20 cellular contexts compared by ENCODE assay signal in genomic region chr1:203526572-203526971, GRCh38. TPM values are rescaled to one million over a fixed set of nuclear protein-coding genes. Genes with fewer than 3 reads are reported as not detected.
DNase-seq lines count a peak whose midpoint lies in the region; ATAC-seq and TF ChIP-seq lines count a peak whose summit lies in the region.
"Had no signal": no experiment of that assay in that cellular context is flagged by ENCODE, and none has a peak within 500 bp of the region (broad histone marks: within the 10 kb centered on the region; RNA-seq: fewer than 3 reads in every experiment).

No MANE protein-coding gene starts in this region.

- H3K9me3 ChIP-seq in hepatocyte (ENCODE audit: low read depth) (no peaks in the 10 kb centered on the region), sigmoid colon (no peaks in the 10 kb centered on the region)
- H3K9me3 ChIP-seq: ovary, Peyer's patch had no signal

- TF ChIP-seq EP300 in sigmoid colon (IDR thresholded peaks at IDR 0.05): no peak

- CTCF ChIA-PET in activated CD8-positive, alpha-beta memory T cell treated with anti-CD3 and anti-CD28 coated beads, Interleukin-2, amount 10 ng/mL, durations not matched to agents 7 days and 5 days (lab: Charles Lee): interaction anchor here (1.2 to 1.4 kb wide), 2 partner anchors 22 to 100 kb away, joined by 3 read pairs; no protein-coding TSS in a partner anchor

- no peak overlapping the region for H2AFZ ChIP-seq in hepatocyte

- TF ChIP-seq CTCF in hepatocyte (IDR thresholded peaks at IDR 0.05; ENCODE audit: poor library complexity) (no peak), sigmoid colon (IDR thresholded peaks at IDR 0.05) (no peak)

- H3K27me3 ChIP-seq in hepatocyte (no peaks in the 10 kb centered on the region), sigmoid colon (no peaks in the 10 kb centered on the region)
- H3K27me3 ChIP-seq: ovary, Peyer's patch had no signal

- no peaks in the 10 kb centered on the region for H3K79me2 ChIP-seq in hepatocyte

- H3K4me3 Mint-ChIP-seq in activated CD8-positive, alpha-beta memory T cell treated with anti-CD3 and anti-CD28 coated beads, Interleukin-2, amount 10 ng/mL, durations not matched to agents 7 days and 5 days: no peak overlapping the region
- H3K4me3 Mint-ChIP-seq: activated CD4-positive, alpha-beta memory T cell treated with anti-CD3 and anti-CD28 coated beads for 36 hours; stimulated activated naive B cell treated with anti-CD40 and anti-IgM and Interleukin-4, amounts not matched to agents 10 μg/mL and 1 μg/mL and 100 μg/mL, for 72 hours had no signal

- no peak for TF ChIP-seq POLR2A in sigmoid colon (IDR thresholded peaks at IDR 0.05)

- no peak overlapping the region for H3K27ac Mint-ChIP-seq in activated CD8-positive, alpha-beta memory T cell treated with anti-CD3 and anti-CD28 coated beads, Interleukin-2, amount 10 ng/mL, durations not matched to agents 7 days and 5 days
- H3K27ac Mint-ChIP-seq: activated CD4-positive, alpha-beta memory T cell treated with anti-CD3 and anti-CD28 coated beads for 36 hours; stimulated activated naive B cell treated with anti-CD40 and anti-IgM and Interleukin-4, amounts not matched to agents 10 μg/mL and 1 μg/mL and 100 μg/mL, for 72 hours had no signal

- no peaks in the 10 kb centered on the region for H3K27me3 Mint-ChIP-seq in activated CD8-positive, alpha-beta memory T cell treated with anti-CD3 and anti-CD28 coated beads, Interleukin-2, amount 10 ng/mL, durations not matched to agents 7 days and 5 days
- H3K27me3 Mint-ChIP-seq: activated CD4-positive, alpha-beta memory T cell treated with anti-CD3 and anti-CD28 coated beads for 36 hours; stimulated activated naive B cell treated with anti-CD40 and anti-IgM and Interleukin-4, amounts not matched to agents 10 μg/mL and 1 μg/mL and 100 μg/mL, for 72 hours had no signal

- H3K36me3 ChIP-seq in hepatocyte (replicated peaks; ENCODE audit: insufficient read depth, low read depth): no peaks in the 10 kb centered on the region
- H3K36me3 ChIP-seq in sigmoid colon: no peaks in the 10 kb centered on the region
- H3K36me3 ChIP-seq: ovary, Peyer's patch had no signal

- H3K9me3 Mint-ChIP-seq in activated CD8-positive, alpha-beta memory T cell treated with anti-CD3 and anti-CD28 coated beads, Interleukin-2, amount 10 ng/mL, durations not matched to agents 7 days and 5 days (ENCODE audit: low read depth): no peaks in the 10 kb centered on the region
- H3K9me3 Mint-ChIP-seq: activated CD4-positive, alpha-beta memory T cell treated with anti-CD3 and anti-CD28 coated beads for 36 hours; stimulated activated naive B cell treated with anti-CD40 and anti-IgM and Interleukin-4, amounts not matched to agents 10 μg/mL and 1 μg/mL and 100 μg/mL, for 72 hours had no signal

- H3K4me3 ChIP-seq in hepatocyte: no peak overlapping the region
- no peak overlapping the region for H3K4me3 ChIP-seq in sigmoid colon
- H3K4me3 ChIP-seq: ovary, Peyer's patch, smooth muscle cell had no signal

- H3K36me3 Mint-ChIP-seq in activated CD8-positive, alpha-beta memory T cell treated with anti-CD3 and anti-CD28 coated beads, Interleukin-2, amount 10 ng/mL, durations not matched to agents 7 days and 5 days: no peaks in the 10 kb centered on the region
- H3K36me3 Mint-ChIP-seq: activated CD4-positive, alpha-beta memory T cell treated with anti-CD3 and anti-CD28 coated beads for 36 hours; stimulated activated naive B cell treated with anti-CD40 and anti-IgM and Interleukin-4, amounts not matched to agents 10 μg/mL and 1 μg/mL and 100 μg/mL, for 72 hours had no signal

- H3K27ac ChIP-seq in hepatocyte (no peak overlapping the region), sigmoid colon (peak overlapping the region; percentile 7 to 71 (median 58))
- H3K27ac ChIP-seq: HL-60, ovary, Peyer's patch had no signal

- 68% methylated on average over 6 of the region's 6 CpGs for WGBS in hepatocyte (ENCODE audit: low lambda C conversion rate, missing lambda C conversion rate)
- WGBS in sigmoid colon, 2 donors: 56 to 72% methylated on average over 6 of the region's 6 CpGs

- no peak overlapping the region for H3K4me2 ChIP-seq in hepatocyte
- H3K4me2 ChIP-seq: smooth muscle cell had no signal

- H3K4me1 ChIP-seq in hepatocyte (ENCODE audit: insufficient read depth) (peaks cover 18% of the 10 kb centered on the region), sigmoid colon (peaks cover 0 to 59% (median 48%) of the 10 kb centered on the region in 4 donors)

- H3K9me2 ChIP-seq in hepatocyte (replicated peaks; ENCODE audit: insufficient read depth): no peaks in the 10 kb centered on the region

- H4K20me1 ChIP-seq in hepatocyte (ENCODE audit: insufficient read depth, poor library complexity, severe bottlenecking): no peaks in the 10 kb centered on the region

- intact Hi-C loops in sigmoid colon (cut with DNase I): no loop called here

- DNase-seq in ELF-1 (ENCODE audit: low read depth, low spot score) (peak; percentile 65), RPMI7951 (ENCODE audit: low read depth) (peak; percentile 77), hepatocyte (ENCODE audit: low spot score) (peak; percentile 40), sigmoid colon (peak; percentile 58), T-helper 9 cell (no peak)
- no peak for DNase-seq in stimulated activated CD4-positive, alpha-beta T cell treated with anti-CD3 and anti-CD28 coated beads, Interleukin-4, amount 100 ng/mL, for 1 hour
- no peak for DNase-seq in activated CD8-positive, alpha-beta memory T cell treated with anti-CD3 and anti-CD28 coated beads, Interleukin-2, amount 10 ng/mL, durations not matched to agents 7 days and 5 days
- DNase-seq: activated CD4-positive, alpha-beta memory T cell treated with anti-CD3 and anti-CD28 coated beads for 36 hours; cerebellar nuclear complex; glutamatergic neuron; KBM-7; NCI-H1436 treated with DMSO at 0.1 percent for 48 hours; ovary; Peyer's patch; stimulated activated naive B cell treated with anti-CD40 and anti-IgM and Interleukin-4, amounts not matched to agents 10 μg/mL and 1 μg/mL and 100 μg/mL, for 72 hours had no signal

- peaks cover 2% of the 10 kb centered on the region for H3K4me1 Mint-ChIP-seq in activated CD8-positive, alpha-beta memory T cell treated with anti-CD3 and anti-CD28 coated beads, Interleukin-2, amount 10 ng/mL, durations not matched to agents 7 days and 5 days

- ATAC-seq in activated CD8-positive, alpha-beta memory T cell treated with anti-CD3 and anti-CD28 coated beads, Interleukin-2, amount 10 ng/mL, durations not matched to agents 7 days and 5 days: no peak
- no peak for ATAC-seq in HG02852 (IDR thresholded peaks at IDR 0.05; ENCODE audit: unreplicated experiment)
- ATAC-seq: stimulated activated naive B cell treated with anti-CD40 and anti-IgM and Interleukin-4, amounts not matched to agents 10 μg/mL and 1 μg/mL and 100 μg/mL, for 72 hours had no signal

RNA-seq across cellular contexts. Expression of gene OPTC, which starts 32.6 kb away (rescaled TPM):
- not detected in 2 replicates for total RNA-seq in RPMI7951 (2014; rRNA removed; shearing (Covaris generic))
- total RNA-seq in hepatocyte (not detected in 2 replicates), sigmoid colon (not detected)
- polyA plus RNA-seq in hepatocyte (0.28 TPM in 1 of 2 replicates, not detected in the other), sigmoid colon (not detected)
- total RNA-seq in activated CD8-positive, alpha-beta memory T cell treated with anti-CD3 and anti-CD28 coated beads, Interleukin-2, amount 10 ng/mL, durations not matched to agents 7 days and 5 days: not detected
- total RNA-seq: activated CD4-positive, alpha-beta memory T cell treated with anti-CD3 and anti-CD28 coated beads for 36 hours; mesenteric fat pad; NCI-H460; ovary; Peyer's patch; smooth muscle cell had no signal

RNA-seq across cellular contexts. Expression of gene PRELP, which starts 51.0 kb away (rescaled TPM):
- not detected in 2 replicates for total RNA-seq in RPMI7951 (2014; rRNA removed; shearing (Covaris generic))
- total RNA-seq in hepatocyte: 0.83 and 0.84 TPM in 2 replicates
- 8.7 and 10.8 TPM in 2 replicates for polyA plus RNA-seq in hepatocyte
- total RNA-seq in sigmoid colon: 100 to 1,000 TPM in 1 of 4 donors, 10 to 100 TPM in 3; 45.7 to 133 (median 77.9) TPM
- polyA plus RNA-seq in sigmoid colon: 10 to 100 TPM in 1 of 3 donors, 1 to 10 TPM in 1, under 1 TPM in 1; 0.92 to 15.1 (median 7.2) TPM
- total RNA-seq in activated CD8-positive, alpha-beta memory T cell treated with anti-CD3 and anti-CD28 coated beads, Interleukin-2, amount 10 ng/mL, durations not matched to agents 7 days and 5 days: not detected
- total RNA-seq: activated CD4-positive, alpha-beta memory T cell treated with anti-CD3 and anti-CD28 coated beads for 36 hours; NCI-H460 had no signal

Comparison
In these comparisons a context has a peak if more than half of its experiments do, and no peak if none do; other contexts are left out.
1. DNase-seq: peak in ELF-1 (single experiment), RPMI7951 (single experiment), hepatocyte (single experiment) and sigmoid colon (single experiment); none in stimulated activated CD4-positive, alpha-beta T cell treated with anti-CD3 and anti-CD28 coated beads, Interleukin-4, amount 100 ng/mL, for 1 hour (single experiment), activated CD8-positive, alpha-beta memory T cell treated with anti-CD3 and anti-CD28 coated beads, Interleukin-2, amount 10 ng/mL, durations not matched to agents 7 days and 5 days (single experiment) and T-helper 9 cell (single experiment).
2. RNA of gene PRELP, which starts 51.0 kb away (total RNA-seq): 45.7 to 133 TPM in sigmoid colon; 0.83 to 0.84 TPM in hepatocyte, not detected in RPMI7951 and not detected in activated CD8-positive, alpha-beta memory T cell treated with anti-CD3 and anti-CD28 coated beads, Interleukin-2, amount 10 ng/mL, durations not matched to agents 7 days and 5 days; every median in the first group is over 10 times any median in the second.